20 cellular contexts compared by ENCODE assay signal in the genomic region with DNA sequence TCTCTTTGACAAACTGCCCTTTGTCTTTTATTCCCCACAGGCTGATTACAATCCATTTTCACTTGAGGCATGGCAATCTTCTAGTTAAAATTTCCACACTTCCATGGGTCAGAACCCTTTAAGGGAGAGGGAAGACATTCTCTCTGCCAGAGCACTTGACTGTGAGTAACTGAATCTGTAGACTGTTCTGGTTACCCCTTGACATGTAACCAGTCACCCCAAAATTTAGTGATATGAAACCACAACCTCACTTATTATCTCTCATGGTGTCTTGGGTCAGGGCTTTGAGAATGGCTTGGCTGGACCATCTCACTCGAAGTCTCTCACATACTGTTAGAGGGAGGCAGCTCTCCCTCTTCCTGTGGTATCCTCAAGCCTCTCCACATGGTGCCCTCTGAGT.
"Had no signal": no experiment of that assay in that cellular context is flagged by ENCODE, and none has a peak within 500 bp of the region (broad histone marks: within the 10 kb centered on the region; RNA-seq: fewer than 3 reads in every experiment).

No MANE protein-coding gene starts in this region.

- H3K36me3 Mint-ChIP-seq: brain had no signal

- H3K9me3 Mint-ChIP-seq: brain; central memory CD8-positive, alpha-beta T cell had no signal

- ATAC-seq: activated CD4-positive, CD25-positive, alpha-beta regulatory T cell treated with anti-CD3 and anti-CD28 coated beads, Interleukin-2, amount 50 U/mL, for 24 hours had no signal

- DNase-seq: activated CD4-positive, alpha-beta T cell treated with anti-CD3 and anti-CD28 coated beads for 4 hours; activated CD4-positive, alpha-beta T cell treated with anti-CD3 and anti-CD28 coated beads, Interleukin-2, amount 50 U/mL, for 48 hours; activated CD8-positive, alpha-beta memory T cell treated with anti-CD3 and anti-CD28 coated beads, Interleukin-2, amount 50 U/mL, for 48 hours; activated effector memory CD4-positive, alpha-beta T cell treated with anti-CD3 and anti-CD28 coated beads, Interleukin-2, amount 50 U/mL, for 16 hours; activated naive CD4-positive, alpha-beta T cell treated with anti-CD3 and anti-CD28 coated beads for 36 hours; activated T-cell treated with anti-CD3 and anti-CD28 coated beads, Interleukin-2, amount 50 U/mL, for 1 hour; amygdala; MG63; NCI-H1105; NCI-H1436; NCI-H1694 treated with DMSO at 0.1 percent for 48 hours; NCI-H2029 treated with DMSO at 0.1 percent for 48 hours; NCI-H510A treated with DMSO at 0.1 percent for 48 hours; NCI-H69; NK-92 treated with Interleukin-12 subunit alpha and Interleukin-12 subunit beta, amount 100 ng/mL, for 24 hours; SIG-M5 had no signal

- H3K9me3 ChIP-seq: MG63 had no signal

- H3K4me3 ChIP-seq: MG63 had no signal

- H3K27ac Mint-ChIP-seq: activated naive CD4-positive, alpha-beta T cell treated with anti-CD3 and anti-CD28 coated beads for 36 hours; activated naive CD8-positive, alpha-beta T cell; brain had no signal

- H3K4me3 Mint-ChIP-seq: activated naive CD4-positive, alpha-beta T cell treated with anti-CD3 and anti-CD28 coated beads for 36 hours; activated naive CD8-positive, alpha-beta T cell; brain; central memory CD8-positive, alpha-beta T cell had no signal

- H3K27me3 ChIP-seq: MG63 had no signal

- H3K36me3 ChIP-seq: MG63 had no signal

- H3K4me1 Mint-ChIP-seq: central memory CD8-positive, alpha-beta T cell had no signal

- H3K27me3 Mint-ChIP-seq: activated naive CD8-positive, alpha-beta T cell; brain had no signal
